ENCODE assay signal across 20 cellular contexts in genomic region chr19:45368127-45368526, GRCh38. TPM values are rescaled to one million over a fixed set of nuclear protein-coding genes. Genes with fewer than 3 reads are reported as not detected.
DNase-seq lines count a peak whose midpoint lies in the region; ATAC-seq, FAIRE-seq and TF ChIP-seq lines count a peak whose summit lies in the region.
"Had no signal": no experiment of that assay in that cellular context is flagged by ENCODE, and none has a peak within 500 bp of the region (broad histone marks: within the 10 kb centered on the region; RNA-seq: fewer than 3 reads in every experiment).

No MANE protein-coding gene starts in this region.

- POLR2A ChIA-PET in SK-N-SH (lab: Yijun Ruan, JAX): no interaction called here

- peaks cover 8 to 17% of the 10 kb centered on the region in 2 experiments for H3K36me3 ChIP-seq in SK-N-SH (replicated peaks in 1 of 2; ENCODE audit: control insufficient read depth in 1 of 2, insufficient read depth in 2 of 2, low read length in 1 of 2)
- H3K36me3 ChIP-seq in pancreas: no peaks in the 10 kb centered on the region

- TF ChIP-seq RAD21 in SK-N-SH (IDR thresholded peaks at IDR 0.05; ENCODE audit: low read length): no peak

- no peak overlapping the region for H2AFZ ChIP-seq in SK-N-SH (ENCODE audit: low read depth)

- H3F3A ChIP-seq in SK-N-SH (replicated peaks; ENCODE audit: insufficient read depth): peaks cover 10% of the 10 kb centered on the region

- peaks cover 14% of the 10 kb centered on the region for H3K4me1 Mint-ChIP-seq in activated T-helper 2 cell treated with anti-CD3 and anti-CD28 coated beads, Interferon-gamma antibody, Interleukin-2, Interleukin-4, amounts not matched to agents 10 μg/mL and 5 μg/mL and 100 μg/mL, durations not matched to agents 14 hours and 24 hours and 36 hours (ENCODE audit: low read depth)
- H3K4me1 Mint-ChIP-seq in nephron progenitor cell: peaks cover 25% of the 10 kb centered on the region

- 98% methylated on average over 3 of the region's 4 CpGs for WGBS in SK-N-SH (ENCODE audit: low lambda C conversion rate)
- WGBS in pancreas, 2 donors: 91% methylated on average over 4 of the region's 4 CpGs

- intact Hi-C loops in activated T-helper 2 cell treated with anti-CD3 and anti-CD28 coated beads, Interferon-gamma antibody, Interleukin-2, Interleukin-4, amounts not matched to agents 10 μg/mL and 5 μg/mL and 100 μg/mL, durations not matched to agents 14 hours and 24 hours and 36 hours (cut with micrococcal nuclease): no loop called here
- intact Hi-C loops in pancreas (cut with DNase I): no loop called here

- H3K27me3 ChIP-seq in SK-N-SH (ENCODE audit: insufficient read depth): no peaks in the 10 kb centered on the region
- H3K27me3 ChIP-seq in pancreas: no peaks in the 10 kb centered on the region
- H3K27me3 ChIP-seq: BLaER1 treated with 17β-estradiol and CSF1 and Interleukin-3, amounts not matched to agents 10 nM and 100 nM had no signal

- H3K9ac ChIP-seq in SK-N-SH: no peak overlapping the region
- H3K9ac ChIP-seq: BLaER1 treated with 17β-estradiol and CSF1 and Interleukin-3, amounts not matched to agents 10 nM and 100 nM had no signal

- H3K27ac ChIP-seq in SK-N-SH (ENCODE audit: low read depth in 2 of 2, low read length in 1 of 2): no peak overlapping the region
- H3K27ac ChIP-seq in pancreas: no peak overlapping the region
- H3K27ac ChIP-seq: BLaER1 treated with 17β-estradiol and CSF1 and Interleukin-3, amounts not matched to agents 10 nM and 100 nM had no signal

- CTCF ChIA-PET in SK-N-SH (lab: Yijun Ruan, JAX): interaction anchor here (1.3 to 1.6 kb wide), 2 partner anchors 10 to 29 kb away, joined by 3 to 6 read pairs; no protein-coding TSS in a partner anchor

- no peak for FAIRE-seq in pancreas (lab: Jason Lieb, UNC)
- FAIRE-seq: keratinocyte had no signal

- peaks cover 4 to 7% of the 10 kb centered on the region in 2 experiments; a peak in 1 of 4 replicates for H3K4me1 ChIP-seq in SK-N-SH (ENCODE audit: control insufficient read depth in 1 of 2, insufficient read depth in 2 of 2, low read depth in 1 of 2, low read length in 1 of 2)
- H3K4me1 ChIP-seq in pancreas: no peaks in the 10 kb centered on the region

- peaks cover 6% of the 10 kb centered on the region for H3K36me3 Mint-ChIP-seq in activated T-helper 2 cell treated with anti-CD3 and anti-CD28 coated beads, Interferon-gamma antibody, Interleukin-2, Interleukin-4, amounts not matched to agents 10 μg/mL and 5 μg/mL and 100 μg/mL, durations not matched to agents 14 hours and 24 hours and 36 hours (ENCODE audit: low read depth)
- peaks cover 14% of the 10 kb centered on the region for H3K36me3 Mint-ChIP-seq in nephron progenitor cell (ENCODE audit: low read depth)
- H3K36me3 Mint-ChIP-seq: memory B cell had no signal

- H3K9me3 ChIP-seq in SK-N-SH (no peaks in the 10 kb centered on the region), pancreas (no peaks in the 10 kb centered on the region)
- H3K9me3 ChIP-seq: BLaER1 treated with 17β-estradiol and CSF1 and Interleukin-3, amounts not matched to agents 10 nM and 100 nM had no signal

- no peaks in the 10 kb centered on the region for H3K27me3 Mint-ChIP-seq in activated T-helper 2 cell treated with anti-CD3 and anti-CD28 coated beads, Interferon-gamma antibody, Interleukin-2, Interleukin-4, amounts not matched to agents 10 μg/mL and 5 μg/mL and 100 μg/mL, durations not matched to agents 14 hours and 24 hours and 36 hours (ENCODE audit: low read depth)
- peaks cover 7% of the 10 kb centered on the region for H3K27me3 Mint-ChIP-seq in nephron progenitor cell (ENCODE audit: low read depth, poor library complexity)
- H3K27me3 Mint-ChIP-seq: memory B cell; stimulated activated naive CD8-positive, alpha-beta T cell treated with anti-CD3 and anti-CD28 coated beads, Interleukin-15, Interleukin-2, amounts not matched to agents 100 ng/mL and 50 ng/mL, for 24 hours had no signal

- H3K27ac Mint-ChIP-seq in activated T-helper 2 cell treated with anti-CD3 and anti-CD28 coated beads, Interferon-gamma antibody, Interleukin-2, Interleukin-4, amounts not matched to agents 10 μg/mL and 5 μg/mL and 100 μg/mL, durations not matched to agents 14 hours and 24 hours and 36 hours: no peak overlapping the region
- H3K27ac Mint-ChIP-seq in nephron progenitor cell: no peak overlapping the region
- H3K27ac Mint-ChIP-seq: memory B cell; stimulated activated naive CD8-positive, alpha-beta T cell treated with anti-CD3 and anti-CD28 coated beads, Interleukin-15, Interleukin-2, amounts not matched to agents 100 ng/mL and 50 ng/mL, for 24 hours had no signal

- H3K4me2 ChIP-seq in SK-N-SH: peak overlapping the region; percentile 96

- no peaks in the 10 kb centered on the region for H3K9me2 ChIP-seq in SK-N-SH

- ATAC-seq in SK-N-SH treated with all-trans-retinoic acid at 6 μM for 48 hours: no peak
- no peak for ATAC-seq in pancreas
- ATAC-seq: right cardiac atrium had no signal

- no peak for TF ChIP-seq EP300 in SK-N-SH (IDR thresholded peaks at IDR 0.05; ENCODE audit: borderline replicate concordance in 1 of 2, low read depth in 1 of 2, low read length in 1 of 2)

- peak overlapping the region; percentile 19 for H3K4me3 Mint-ChIP-seq in activated T-helper 2 cell treated with anti-CD3 and anti-CD28 coated beads, Interferon-gamma antibody, Interleukin-2, Interleukin-4, amounts not matched to agents 10 μg/mL and 5 μg/mL and 100 μg/mL, durations not matched to agents 14 hours and 24 hours and 36 hours (ENCODE audit: low read depth)
- H3K4me3 Mint-ChIP-seq in nephron progenitor cell: peak overlapping the region; percentile 43

- DNase-seq in SK-N-SH: no peak
- no peak for DNase-seq in activated T-helper 2 cell treated with anti-CD3 and anti-CD28 coated beads, Interferon-gamma antibody, Interleukin-2, Interleukin-4, amounts not matched to agents 10 μg/mL and 5 μg/mL and 100 μg/mL, durations not matched to agents 14 hours and 24 hours and 36 hours (ENCODE audit: low spot score)
- DNase-seq in nephron progenitor cell: no peak
- no peak for DNase-seq in hepatic stellate cell (ENCODE audit: low spot score)
- DNase-seq in pancreas: no peak
- DNase-seq: activated CD4-positive, CD25-positive, alpha-beta regulatory T cell; activated effector memory CD4-positive, alpha-beta T cell treated with anti-CD3 and anti-CD28 coated beads, Interleukin-2, amount 50 U/mL, for 16 hours; effector memory CD4-positive, alpha-beta T cell; head of caudate nucleus; NCI-H187; NCI-H446; right cardiac atrium; SHP77 had no signal

- no peak overlapping the region; a peak in 1 of 4 replicates for H3K4me3 ChIP-seq in SK-N-SH (ENCODE audit: low read depth in 2 of 2, low read length in 1 of 2)
- no peak overlapping the region for H3K4me3 ChIP-seq in pancreas
- H3K4me3 ChIP-seq: BLaER1 treated with 17β-estradiol and CSF1 and Interleukin-3, amounts not matched to agents 10 nM and 100 nM had no signal

- TF ChIP-seq CTCF in SK-N-SH (IDR thresholded peaks at IDR 0.05): no peak
- no peak for TF ChIP-seq CTCF in nephron progenitor cell (IDR thresholded peaks at IDR 0.05)
- no peak for TF ChIP-seq CTCF in pancreas (IDR thresholded peaks at IDR 0.05)

- H3K9me3 Mint-ChIP-seq in activated T-helper 2 cell treated with anti-CD3 and anti-CD28 coated beads, Interferon-gamma antibody, Interleukin-2, Interleukin-4, amounts not matched to agents 10 μg/mL and 5 μg/mL and 100 μg/mL, durations not matched to agents 14 hours and 24 hours and 36 hours: no peaks in the 10 kb centered on the region
- no peaks in the 10 kb centered on the region for H3K9me3 Mint-ChIP-seq in nephron progenitor cell
- H3K9me3 Mint-ChIP-seq: memory B cell; stimulated activated naive CD8-positive, alpha-beta T cell treated with anti-CD3 and anti-CD28 coated beads, Interleukin-15, Interleukin-2, amounts not matched to agents 100 ng/mL and 50 ng/mL, for 24 hours had no signal

- H4K20me1 ChIP-seq in SK-N-SH (ENCODE audit: insufficient read depth): no peaks in the 10 kb centered on the region

- peaks cover 46% of the 10 kb centered on the region for H3K79me2 ChIP-seq in SK-N-SH (ENCODE audit: insufficient read depth)

RNA-seq across cellular contexts. Expression of gene ERCC2, which starts 2.2 kb away (rescaled TPM):
- 62.7 and 72.8 TPM in 2 replicates for polyA plus RNA-seq in SK-N-SH (2012; rRNA removed)
- polyA plus RNA-seq in SK-N-SH (2012; cell fraction: cytosol; rRNA removed): 20.1 and 27.9 TPM in 2 replicates
- 177 and 216 TPM in 2 replicates for polyA plus RNA-seq in SK-N-SH (2012; cell fraction: nucleus; rRNA removed)
- 32.6 and 34.5 TPM in 2 replicates for total RNA-seq in activated T-helper 2 cell treated with anti-CD3 and anti-CD28 coated beads, Interferon-gamma antibody, Interleukin-2, Interleukin-4, amounts not matched to agents 10 μg/mL and 5 μg/mL and 100 μg/mL, durations not matched to agents 14 hours and 24 hours and 36 hours
- 10 to 100 TPM in 2 of 6 donors, 1 to 10 TPM in 4; 7.1 to 13.0 (median 8.1) TPM for total RNA-seq in pancreas
- polyA plus RNA-seq in pancreas: 10 to 100 TPM; 16.1 to 19.5 TPM

RNA-seq across cellular contexts. Expression of gene KLC3, which starts 27.6 kb away (rescaled TPM):
- 0.75 and 1.2 TPM in 2 replicates for polyA plus RNA-seq in SK-N-SH (2012; rRNA removed)
- 0.28 and 0.79 TPM in 2 replicates for polyA plus RNA-seq in SK-N-SH (2012; cell fraction: cytosol; rRNA removed)
- polyA plus RNA-seq in SK-N-SH (2012; cell fraction: nucleus; rRNA removed): 0.93 and 1.3 TPM in 2 replicates
- 0.18 TPM in 1 of 2 replicates, not detected in the other for total RNA-seq in activated T-helper 2 cell treated with anti-CD3 and anti-CD28 coated beads, Interferon-gamma antibody, Interleukin-2, Interleukin-4, amounts not matched to agents 10 μg/mL and 5 μg/mL and 100 μg/mL, durations not matched to agents 14 hours and 24 hours and 36 hours
- total RNA-seq in pancreas: 1 to 10 TPM; 1.7 to 3.3 (median 2.4) TPM
- polyA plus RNA-seq in pancreas: 1 to 10 TPM; 4.6 to 6.4 TPM
- total RNA-seq: right cardiac atrium; T-helper 2 cell treated with Interferon-gamma antibody and Interleukin-4, amounts not matched to agents 100 ng/mL and 5 ng/mL, for 36 hours had no signal

RNA-seq across cellular contexts. Expression of gene PPP1R13L, which starts 36.7 kb away (rescaled TPM):
- polyA plus RNA-seq in SK-N-SH (2012; rRNA removed) (11.6 and 18.0 TPM in 2 replicates), pancreas (10 to 100 TPM; 50.5 to 54.4 TPM)
- 9.2 and 15.9 TPM in 2 replicates for polyA plus RNA-seq in SK-N-SH (2012; cell fraction: cytosol; rRNA removed)
- polyA plus RNA-seq in SK-N-SH (2012; cell fraction: nucleus; rRNA removed): 61.7 and 79.7 TPM in 2 replicates
- 12.8 and 16.6 TPM in 2 replicates for total RNA-seq in activated T-helper 2 cell treated with anti-CD3 and anti-CD28 coated beads, Interferon-gamma antibody, Interleukin-2, Interleukin-4, amounts not matched to agents 10 μg/mL and 5 μg/mL and 100 μg/mL, durations not matched to agents 14 hours and 24 hours and 36 hours
- total RNA-seq in pancreas: 10 to 100 TPM; 22.8 to 42.7 (median 27.6) TPM

RNA-seq across cellular contexts. Expression of gene POLR1G, which starts 38.3 kb away (rescaled TPM):
- polyA plus RNA-seq in SK-N-SH (2012; rRNA removed) (11.0 and 11.9 TPM in 2 replicates), pancreas (1 to 10 TPM; 1.6 to 3.3 TPM)
- polyA plus RNA-seq in SK-N-SH (2012; cell fraction: cytosol; rRNA removed): 11.6 and 11.8 TPM in 2 replicates
- 5.4 and 6.2 TPM in 2 replicates for polyA plus RNA-seq in SK-N-SH (2012; cell fraction: nucleus; rRNA removed)
- 16.1 and 16.7 TPM in 2 replicates for total RNA-seq in activated T-helper 2 cell treated with anti-CD3 and anti-CD28 coated beads, Interferon-gamma antibody, Interleukin-2, Interleukin-4, amounts not matched to agents 10 μg/mL and 5 μg/mL and 100 μg/mL, durations not matched to agents 14 hours and 24 hours and 36 hours
- 1 to 10 TPM in 5 of 6 donors, under 1 TPM in 1; 0.91 to 5.3 (median 2.9) TPM for total RNA-seq in pancreas

RNA-seq across cellular contexts. Expression of gene CKM, which starts 45.5 kb away (rescaled TPM):
- polyA plus RNA-seq in SK-N-SH (2012; rRNA removed): 0.05 TPM in 1 of 2 replicates, not detected in the other
- not detected in 2 replicates for polyA plus RNA-seq in SK-N-SH (2012; cell fraction: cytosol; rRNA removed)
- 0.04 TPM in 1 of 2 replicates, not detected in the other for polyA plus RNA-seq in SK-N-SH (2012; cell fraction: nucleus; rRNA removed)
- total RNA-seq in activated T-helper 2 cell treated with anti-CD3 and anti-CD28 coated beads, Interferon-gamma antibody, Interleukin-2, Interleukin-4, amounts not matched to agents 10 μg/mL and 5 μg/mL and 100 μg/mL, durations not matched to agents 14 hours and 24 hours and 36 hours: not detected in 2 replicates
- total RNA-seq in pancreas: 1 to 10 TPM in 1 of 6 donors, not detected in 5; 1.2 TPM
- 1 to 10 TPM in 1 of 2 donors, under 1 TPM in 1; 0.23 to 4.9 TPM for polyA plus RNA-seq in pancreas
- total RNA-seq: fibroblast of lung; T-helper 2 cell treated with Interferon-gamma antibody and Interleukin-4, amounts not matched to agents 100 ng/mL and 5 ng/mL, for 36 hours had no signal
- polyA plus RNA-seq: fibroblast of lung, keratinocyte had no signal
